Comparison of ENCODE assay signal across 18 cellular contexts in genomic region chr5:17329566-17329965, GRCh38.
DNase-seq lines count a peak whose midpoint lies in the region; ATAC-seq and TF ChIP-seq lines count a peak whose summit lies in the region.
"Had no signal": no experiment of that assay in that cellular context is flagged by ENCODE, and none has a peak within 500 bp of the region (broad histone marks: within the 10 kb centered on the region; RNA-seq: fewer than 3 reads in every experiment).

No MANE protein-coding gene starts in this region.

- ATAC-seq in foreskin keratinocyte: peak; percentile 38
- ATAC-seq in GM21360 (IDR thresholded peaks at IDR 0.05; ENCODE audit: unreplicated experiment): no peak
- ATAC-seq: A549, GM23338 had no signal

- no peak for TF ChIP-seq CTCF in VCaP (conservative IDR thresholded peaks at IDR 0.05)
- no peak for TF ChIP-seq CTCF in foreskin keratinocyte (conservative IDR thresholded peaks at IDR 0.05)

- DNase-seq in NCI-H1417 (lab: John Stamatoyannopoulos, UW) (peak in 2 of 3 experiments; percentile 41 to 77), NCI-H1417 treated with DMSO at 0.1 percent for 48 hours (lab: John Stamatoyannopoulos, UW) (no peak), foreskin keratinocyte (no peak), RPMI8226 (no peak), NCI-H1092 treated with DMSO at 0.1 percent for 48 hours (lab: John Stamatoyannopoulos, UW) (no peak)
- DNase-seq: AML-193; CD4-positive, alpha-beta T cell; DMS153; DMS79; GDM1; HCEC 1CT; HFFc6 had no signal

- no peaks in the 10 kb centered on the region for H3K27me3 ChIP-seq in foreskin keratinocyte

- H3K27ac ChIP-seq in VCaP: peak overlapping the region; percentile 0; the same call in 1 of the 2 replicates
- H3K27ac ChIP-seq in foreskin keratinocyte: no peak overlapping the region
- H3K27ac ChIP-seq: 22Rv1, A549, C4-2B had no signal

- H3K4me1 ChIP-seq in foreskin keratinocyte: no peaks in the 10 kb centered on the region

Comparison
In these comparisons a context has a peak if more than half of its experiments do, and no peak if none do; other contexts are left out.
1. DNase-seq: peak in NCI-H1417 (2 of 3); none in NCI-H1417 treated with DMSO at 0.1 percent for 48 hours (single experiment), foreskin keratinocyte (0 of 2), RPMI8226 (single experiment) and NCI-H1092 treated with DMSO at 0.1 percent for 48 hours (single experiment).